1 cellular context compared by ENCODE assay signal in the genomic region with DNA sequence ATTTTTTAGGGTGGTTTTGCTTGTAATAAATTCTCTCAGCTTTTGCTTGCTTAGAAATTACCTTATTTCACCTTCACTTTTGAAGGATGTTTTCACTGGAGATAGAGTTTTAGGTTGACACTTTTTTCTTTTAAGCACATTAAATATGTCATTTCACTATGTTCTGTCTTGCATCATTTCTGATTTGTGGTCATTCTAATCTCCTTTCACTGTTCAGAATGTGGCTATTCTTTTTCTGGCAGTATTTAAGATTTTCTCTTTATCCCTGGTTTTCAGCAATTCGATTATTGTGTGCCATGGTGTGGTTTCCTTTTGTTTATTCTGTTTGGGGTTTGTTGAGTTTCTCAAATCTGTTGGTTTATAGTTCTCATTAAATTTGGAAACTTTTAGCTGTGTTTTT.
TF ChIP-seq lines count a peak whose summit lies in the region.

No MANE protein-coding gene starts in this region.

TF ChIP-seq in SK-N-SH, 30 proteins besides CTCF, POLR2A, EP300 and RAD21 (continued from another document):
- TF ChIP-seq, protein P1, sequence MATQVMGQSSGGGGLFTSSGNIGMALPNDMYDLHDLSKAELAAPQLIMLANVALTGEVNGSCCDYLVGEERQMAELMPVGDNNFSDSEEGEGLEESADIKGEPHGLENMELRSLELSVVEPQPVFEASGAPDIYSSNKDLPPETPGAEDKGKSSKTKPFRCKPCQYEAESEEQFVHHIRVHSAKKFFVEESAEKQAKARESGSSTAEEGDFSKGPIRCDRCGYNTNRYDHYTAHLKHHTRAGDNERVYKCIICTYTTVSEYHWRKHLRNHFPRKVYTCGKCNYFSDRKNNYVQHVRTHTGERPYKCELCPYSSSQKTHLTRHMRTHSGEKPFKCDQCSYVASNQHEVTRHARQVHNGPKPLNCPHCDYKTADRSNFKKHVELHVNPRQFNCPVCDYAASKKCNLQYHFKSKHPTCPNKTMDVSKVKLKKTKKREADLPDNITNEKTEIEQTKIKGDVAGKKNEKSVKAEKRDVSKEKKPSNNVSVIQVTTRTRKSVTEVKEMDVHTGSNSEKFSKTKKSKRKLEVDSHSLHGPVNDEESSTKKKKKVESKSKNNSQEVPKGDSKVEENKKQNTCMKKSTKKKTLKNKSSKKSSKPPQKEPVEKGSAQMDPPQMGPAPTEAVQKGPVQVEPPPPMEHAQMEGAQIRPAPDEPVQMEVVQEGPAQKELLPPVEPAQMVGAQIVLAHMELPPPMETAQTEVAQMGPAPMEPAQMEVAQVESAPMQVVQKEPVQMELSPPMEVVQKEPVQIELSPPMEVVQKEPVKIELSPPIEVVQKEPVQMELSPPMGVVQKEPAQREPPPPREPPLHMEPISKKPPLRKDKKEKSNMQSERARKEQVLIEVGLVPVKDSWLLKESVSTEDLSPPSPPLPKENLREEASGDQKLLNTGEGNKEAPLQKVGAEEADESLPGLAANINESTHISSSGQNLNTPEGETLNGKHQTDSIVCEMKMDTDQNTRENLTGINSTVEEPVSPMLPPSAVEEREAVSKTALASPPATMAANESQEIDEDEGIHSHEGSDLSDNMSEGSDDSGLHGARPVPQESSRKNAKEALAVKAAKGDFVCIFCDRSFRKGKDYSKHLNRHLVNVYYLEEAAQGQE (IDR thresholded peaks at IDR 0.05; ENCODE audit: low read depth, low read length): no peak
